In genomic region chr16:87953308-87954208, GRCh38 we compare ENCODE assay signal across 10 cellular contexts. TPM values are rescaled to one million over a fixed set of nuclear protein-coding genes. Genes with fewer than 3 reads are reported as not detected.
A peak's percentile ranks its signal among the peaks of the same experiment; 100 is the strongest.
DNase-seq lines count a peak whose midpoint lies in the region; ATAC-seq and TF ChIP-seq lines count a peak whose summit lies in the region.
"Had no signal": no experiment of that assay in that cellular context is flagged by ENCODE, and none has a peak within 500 bp of the region (broad histone marks: within the 10 kb centered on the region; RNA-seq: fewer than 3 reads in every experiment).

No MANE protein-coding gene starts in this region.

- dilution Hi-C loops in mammary epithelial cell (cut with HindIII; ENCODE audit: low sequenced_read_pairs), result no loop called here

- H3K9me3 ChIP-seq in mammary epithelial cell (replicated peaks; ENCODE audit: insufficient read depth, low read length), result no peaks in the 10 kb centered on the region

- no peak overlapping the region for H2AFZ ChIP-seq in mammary epithelial cell (ENCODE audit: low read depth, low read length)

- CTCF ChIA-PET in mammary epithelial cell (lab: Charles Lee; ENCODE audit: low non-redundant PET), result no interaction called here

- intact Hi-C loops in CD14-positive monocyte (cut with micrococcal nuclease), result loop anchor here (5.0 to 10.0 kb wide), 2 partner anchors 34 to 751 kb away; partner anchors contain the start of genes CTU2 (in 1 of the 2) and RNF166 (in 1 of the 2)
- intact Hi-C loops in mammary epithelial cell (cut with micrococcal nuclease), result no loop called here
- intact Hi-C loops in natural killer cell (cut with micrococcal nuclease), result loop anchor here (5.0 kb wide), 3 partner anchors 34 to 499 kb away; partner anchors contain the start of genes KLHDC4 and ZFPM1

- no peak overlapping the region for H3K4me3 ChIP-seq in mammary epithelial cell (replicated peaks in 1 of 3; ENCODE audit: insufficient read depth in 1 of 3, low read depth in 2 of 3, low read length in 3 of 3)

- H3K9ac ChIP-seq in mammary epithelial cell (ENCODE audit: insufficient read depth, low read length), result peak overlapping the region; percentile 3

- 73% methylated on average over 15 of the region's 15 CpGs for WGBS in mammary epithelial cell (ENCODE audit: low coverage, missing lambda C conversion rate)

- H4K20me1 ChIP-seq in mammary epithelial cell (ENCODE audit: insufficient read depth, low read length), result no peaks in the 10 kb centered on the region

- DNase-seq in CD14-positive monocyte (ENCODE audit: low spot score) (no peak), Kasumi-1 (lab: John Stamatoyannopoulos, UW) (peak; percentile 55 to 78), mammary epithelial cell (no peak), natural killer cell (no peak), foreskin keratinocyte (no peak), NCI-H2171 treated with DMSO at 0.1 percent for 48 hours (lab: John Stamatoyannopoulos, UW) (no peak), NCI-H1436 (lab: John Stamatoyannopoulos, UW) (no peak)
- no peak for DNase-seq in stimulated activated CD4-positive, alpha-beta T cell treated with anti-CD3 and anti-CD28 coated beads, Interleukin-1b, Interleukin-23, amount 100 ng/mL, for 48 hours
- DNase-seq: activated CD4-positive, CD25-positive, alpha-beta regulatory T cell; NCI-H187 had no signal

- H3K27me3 ChIP-seq in mammary epithelial cell (ENCODE audit: insufficient read depth, low read length) (no peaks in the 10 kb centered on the region), foreskin keratinocyte (no peaks in the 10 kb centered on the region)

- peaks cover 5% of the 10 kb centered on the region for H3K36me3 ChIP-seq in mammary epithelial cell (ENCODE audit: insufficient read depth, low read length)

- H3K9me3 Mint-ChIP-seq in CD14-positive monocyte, result peaks cover 0 to 2% (median 0%) of the 10 kb centered on the region in 7 donors
- no peaks in the 10 kb centered on the region for H3K9me3 Mint-ChIP-seq in natural killer cell

- H3K4me2 ChIP-seq in mammary epithelial cell (ENCODE audit: insufficient read depth, low read depth, low read length), result peak overlapping the region; percentile 89

- peaks cover 24 to 28% of the 10 kb centered on the region in 2 donors for H3K36me3 Mint-ChIP-seq in CD14-positive monocyte
- H3K36me3 Mint-ChIP-seq in natural killer cell, result no peaks in the 10 kb centered on the region

- peaks cover 70% of the 10 kb centered on the region for H3K79me2 ChIP-seq in mammary epithelial cell (ENCODE audit: insufficient read depth, low read length)

- peaks cover 0 to 4% (median 0%) of the 10 kb centered on the region in 3 donors for H3K27me3 Mint-ChIP-seq in CD14-positive monocyte (ENCODE audit: low read depth in 3 of 3)
- no peaks in the 10 kb centered on the region for H3K27me3 Mint-ChIP-seq in natural killer cell (ENCODE audit: low read depth in 2 of 2)

- H3K27ac Mint-ChIP-seq in CD14-positive monocyte (peak overlapping the region; percentile 96 to 100 (median 97)), natural killer cell (peak overlapping the region; percentile 96 to 98)

- H3K4me1 ChIP-seq in mammary epithelial cell (ENCODE audit: insufficient read depth, low read length) (peaks cover 26% of the 10 kb centered on the region), foreskin keratinocyte (peaks cover 6% of the 10 kb centered on the region)

- in situ Hi-C loops in mammary epithelial cell (cut with MboI; ENCODE audit: low sequenced_read_pairs in 2 of 2), result no loop called here

- ATAC-seq in natural killer cell, result no peak
- ATAC-seq in foreskin keratinocyte, result no peak

- H3K27ac ChIP-seq in mammary epithelial cell (ENCODE audit: insufficient read depth, low read depth, low read length) (no peak overlapping the region), foreskin keratinocyte (no peak overlapping the region)

- peaks cover 71% of the 10 kb centered on the region for H3K4me1 Mint-ChIP-seq in CD14-positive monocyte
- H3K4me1 Mint-ChIP-seq in natural killer cell, result peaks cover 61% of the 10 kb centered on the region in 2 donors

- H3K4me3 Mint-ChIP-seq in CD14-positive monocyte (peak overlapping the region; percentile 81 to 84), natural killer cell (peak overlapping the region; percentile 41)

- no TSS peak for BruUV-seq in mammary epithelial cell (replicated peaks; lab: Mats Ljungman, UMichigan)

- TF ChIP-seq CTCF in CD14-positive monocyte (IDR thresholded peaks at IDR 0.05) (no peak), mammary epithelial cell (conservative IDR thresholded peaks at IDR 0.05 in 1 of 2, IDR thresholded peaks at IDR 0.05 in 1 of 2; ENCODE audit: extremely low read depth in 1 of 2, insufficient read depth in 1 of 2, low read depth in 1 of 2, low read length in 2 of 2) (no peak), natural killer cell (IDR thresholded peaks at IDR 0.05) (no peak), foreskin keratinocyte (conservative IDR thresholded peaks at IDR 0.05) (no peak)

RNA-seq across cellular contexts. Expression of gene BANP, which starts 2.3 kb away (rescaled TPM):
- polyA plus RNA-seq in CD14-positive monocyte (10 to 100 TPM; 10.1 to 11.7 TPM), mammary epithelial cell (15.3 TPM), foreskin keratinocyte (8.9 and 9.4 TPM in 2 replicates)
- total RNA-seq in mammary epithelial cell (10 to 100 TPM; 12.5 to 18.8 TPM), natural killer cell (100 to 1,000 TPM in 2 of 3 donors, 10 to 100 TPM in 1; 88.8 to 117 (median 117) TPM), foreskin keratinocyte (14.0 and 15.5 TPM in 2 replicates)
- polyA minus RNA-seq in mammary epithelial cell, result 23.3 TPM

RNA-seq across cellular contexts. Expression of gene CA5A, which starts 17.2 kb away (rescaled TPM):
- polyA plus RNA-seq in CD14-positive monocyte, result not detected
- total RNA-seq in mammary epithelial cell, result not detected
- polyA plus RNA-seq in mammary epithelial cell, result not detected
- polyA minus RNA-seq in mammary epithelial cell, result not detected
- not detected for total RNA-seq in natural killer cell
- not detected in 2 replicates for total RNA-seq in foreskin keratinocyte
- not detected in 2 replicates for polyA plus RNA-seq in foreskin keratinocyte

Comparison
In these comparisons a context has a peak if more than half of its experiments do, and no peak if none do; other contexts are left out.
1. DNase-seq: peak in Kasumi-1 (2 of 2); none in CD14-positive monocyte (single experiment), mammary epithelial cell (single experiment), natural killer cell (single experiment), stimulated activated CD4-positive, alpha-beta T cell treated with anti-CD3 and anti-CD28 coated beads, Interleukin-1b, Interleukin-23, amount 100 ng/mL, for 48 hours (single experiment), foreskin keratinocyte (0 of 2), NCI-H2171 treated with DMSO at 0.1 percent for 48 hours (single experiment) and NCI-H1436 (single experiment).